14 cellular contexts compared by ENCODE assay signal in genomic region chr5:77452351-77452750, GRCh38. TPM values are rescaled to one million over a fixed set of nuclear protein-coding genes. Genes with fewer than 3 reads are reported as not detected.
A peak's percentile ranks its signal among the peaks of the same experiment; 100 is the strongest.
DNase-seq lines count a peak whose midpoint lies in the region; TF ChIP-seq lines count a peak whose summit lies in the region.
"Had no signal": no experiment of that assay in that cellular context is flagged by ENCODE, and none has a peak within 500 bp of the region (broad histone marks: within the 10 kb centered on the region; RNA-seq: fewer than 3 reads in every experiment).

No MANE protein-coding gene starts in this region.

- H3K4me1 Mint-ChIP-seq in HFFc6 (ENCODE audit: low read depth) = peaks cover 23% of the 10 kb centered on the region

- no peak overlapping the region for H3K27ac Mint-ChIP-seq in HFFc6
- H3K27ac Mint-ChIP-seq: CD4-positive, alpha-beta T cell had no signal

- peaks cover 29% of the 10 kb centered on the region for H3K36me3 Mint-ChIP-seq in HFFc6 (ENCODE audit: low read depth)

- POLR2A ChIA-PET in BJ (lab: Charles Lee) = no interaction called here

- H3K4me3 Mint-ChIP-seq in HFFc6 = no peak overlapping the region
- H3K4me3 Mint-ChIP-seq: CD4-positive, alpha-beta T cell had no signal

- H3K9me3 Mint-ChIP-seq in HFFc6 = no peaks in the 10 kb centered on the region
- H3K9me3 Mint-ChIP-seq: CD4-positive, alpha-beta T cell had no signal

- H3K27me3 Mint-ChIP-seq in HFFc6 (ENCODE audit: insufficient read depth) = no peaks in the 10 kb centered on the region; the same call in 1 of the 2 replicates
- H3K27me3 Mint-ChIP-seq: CD4-positive, alpha-beta T cell had no signal

- DNase-seq in BJ (ENCODE audit: low read depth) = peak; percentile 44
- peak; percentile 22 for DNase-seq in EH (ENCODE audit: low read depth)
- peak; percentile 23 for DNase-seq in epidermal melanocyte (ENCODE audit: insufficient read length, low spot score)
- no peak for DNase-seq in HFFc6
- no peak for DNase-seq in GM20000 (ENCODE audit: low spot score)
- no peak for DNase-seq in DMS79 treated with DMSO at 0.1 percent for 48 hours (lab: John Stamatoyannopoulos, UW)
- DNase-seq: BE2C; Caco-2; CD4-positive, alpha-beta T cell; DND-41; GOT3; H7; Kasumi-1; KG1 had no signal

- H3K36me3 ChIP-seq in BJ (ENCODE audit: control insufficient read depth, insufficient read depth, low read length) = peaks cover 16% of the 10 kb centered on the region

- CTCF ChIA-PET in BJ (lab: Yijun Ruan, JAX) = interaction anchor here (0.9 to 1.3 kb wide), 2 partner anchors 24 to 306 kb away, joined by 3 read pairs; no protein-coding TSS in a partner anchor

- TF ChIP-seq CTCF in BJ (IDR thresholded peaks at IDR 0.05; ENCODE audit: insufficient read depth, low read depth, low read length) (no peak), HFFc6 (IDR thresholded peaks at IDR 0.05) (no peak), GM20000 (IDR thresholded peaks at IDR 0.05; ENCODE audit: extremely low read depth, missing control alignments) (no peak)

- H3K4me3 ChIP-seq in BJ (ENCODE audit: low read depth, low read length) = no peak overlapping the region

- H3K27me3 ChIP-seq in BJ (ENCODE audit: control insufficient read depth, insufficient read depth, low read length) = no peaks in the 10 kb centered on the region
- H3K27me3 ChIP-seq: BE2C had no signal

RNA-seq across cellular contexts. Expression of gene WDR41, which starts 39.8 kb away (rescaled TPM):
- polyA plus RNA-seq in BJ (2011; rRNA removed) = 112 and 164 TPM in 2 replicates
- polyA minus RNA-seq in BJ (2011; rRNA and poly(A)+ RNA removed) = 58.7 and 92.5 TPM in 2 replicates
- 10 to 100 TPM; 50.1 to 63.5 (median 56.8) TPM for total RNA-seq in HFFc6 (2021; fragmentation: NEBNext Ultra II Directional; extraction: Animal tissue kit (Norgen Biotek cat#: 25700))

Comparison
In these comparisons a context has a peak if more than half of its experiments do, and no peak if none do; other contexts are left out.
1. DNase-seq: peak in BJ (single experiment), EH (single experiment) and epidermal melanocyte (single experiment); none in HFFc6 (single experiment), GM20000 (single experiment) and DMS79 treated with DMSO at 0.1 percent for 48 hours (single experiment).